In the genomic region with DNA sequence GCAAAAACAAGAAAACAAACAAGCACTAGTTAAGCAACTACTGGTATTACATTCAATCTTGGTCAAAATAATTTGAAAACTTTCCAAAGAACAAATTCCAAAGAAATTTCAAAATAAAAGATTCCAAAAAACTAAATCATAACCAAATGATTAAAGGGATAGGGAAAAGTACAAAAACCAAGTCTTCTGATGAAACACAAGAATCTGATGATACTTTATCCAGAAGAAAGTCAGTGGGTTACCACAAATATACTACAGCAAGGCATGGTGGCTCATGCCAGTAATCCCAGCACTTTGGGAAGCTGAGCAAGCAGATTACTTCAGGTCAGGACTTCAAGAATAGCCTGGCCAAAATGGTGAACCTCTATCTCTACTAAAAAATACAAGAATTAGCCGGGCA, we compare ENCODE assay signal across 23 cellular contexts. TPM values are rescaled to one million over a fixed set of nuclear protein-coding genes. Genes with fewer than 3 reads are reported as not detected.
DNase-seq lines count a peak whose midpoint lies in the region; ATAC-seq and TF ChIP-seq lines count a peak whose summit lies in the region.
"Had no signal": no experiment of that assay in that cellular context is flagged by ENCODE, and none has a peak within 500 bp of the region (broad histone marks: within the 10 kb centered on the region; RNA-seq: fewer than 3 reads in every experiment).

No MANE protein-coding gene starts in this region.

- H3K36me3 Mint-ChIP-seq in dendritic cell treated with granulocyte-macrophage colony-stimulating factor and Interleukin-4, amounts not matched to agents 40 ng/mL and 50 ng/mL, for 4 days (ENCODE audit: low read depth), result peaks cover 99% of the 10 kb centered on the region
- H3K36me3 Mint-ChIP-seq in nephron progenitor cell (ENCODE audit: low read depth) (peaks cover 88% of the 10 kb centered on the region), type B pancreatic cell (peaks cover 32% of the 10 kb centered on the region)
- peaks cover 8 to 86% (median 12%) of the 10 kb centered on the region in 3 donors for H3K36me3 Mint-ChIP-seq in naive thymus-derived CD8-positive, alpha-beta T cell

- no peak overlapping the region for H3K4ac ChIP-seq in trophoblast cell (ENCODE audit: low read depth, low read length)

- H3K18ac ChIP-seq in trophoblast cell (ENCODE audit: low read length), result no peak overlapping the region

- intact Hi-C loops in dendritic cell treated with granulocyte-macrophage colony-stimulating factor and Interleukin-4, amounts not matched to agents 40 ng/mL and 50 ng/mL, for 4 days (cut with micrococcal nuclease), result no loop called here

- H3K23ac ChIP-seq in trophoblast cell (ENCODE audit: low read length), result no peak overlapping the region

- H3K27ac ChIP-seq in trophoblast cell (ENCODE audit: low read depth, low read length), result no peak overlapping the region
- H3K27ac ChIP-seq: SK-N-MC, thyroid gland, WERI-Rb-1 had no signal

- H3K14ac ChIP-seq in trophoblast cell (ENCODE audit: low read length), result no peak overlapping the region

- no peak overlapping the region for H4K91ac ChIP-seq in trophoblast cell (ENCODE audit: low read depth, low read length)

- no peak overlapping the region for H2BK12ac ChIP-seq in trophoblast cell (ENCODE audit: low read length)

- no peak overlapping the region for H2AK5ac ChIP-seq in trophoblast cell (ENCODE audit: low read length)

- H2BK120ac ChIP-seq in trophoblast cell (ENCODE audit: insufficient read depth, low read length, poor library complexity), result no peak overlapping the region

- H3K79me2 ChIP-seq in trophoblast cell (ENCODE audit: control insufficient read depth, insufficient read depth, low read length, poor library complexity), result no peaks in the 10 kb centered on the region

- H3K9ac ChIP-seq in trophoblast cell (ENCODE audit: low read length), result no peak overlapping the region

- peaks cover 24% of the 10 kb centered on the region for H3K4me1 Mint-ChIP-seq in dendritic cell treated with granulocyte-macrophage colony-stimulating factor and Interleukin-4, amounts not matched to agents 40 ng/mL and 50 ng/mL, for 4 days (ENCODE audit: low read depth)
- H3K4me1 Mint-ChIP-seq in nephron progenitor cell (no peaks in the 10 kb centered on the region), type B pancreatic cell (ENCODE audit: unreplicated experiment) (no peaks in the 10 kb centered on the region)
- peaks cover 0 to 6% (median 1%) of the 10 kb centered on the region in 4 donors for H3K4me1 Mint-ChIP-seq in naive thymus-derived CD8-positive, alpha-beta T cell

- H3K79me1 ChIP-seq in trophoblast cell (ENCODE audit: low read length), result no peaks in the 10 kb centered on the region

- peak; percentile 64 for DNase-seq in AG09309 (ENCODE audit: low read depth)
- peak; percentile 27 for DNase-seq in GM04504 (ENCODE audit: low read depth)
- no peak for DNase-seq in nephron progenitor cell
- no peak for DNase-seq in NCI-H510A (lab: John Stamatoyannopoulos, UW)
- no peak for DNase-seq in trophoblast cell
- no peak for DNase-seq in type B pancreatic cell (ENCODE audit: extremely low spot score, unreplicated experiment)
- DNase-seq in naive thymus-derived CD8-positive, alpha-beta T cell, result no peak
- DNase-seq: activated CD4-positive, alpha-beta T cell treated with anti-CD3 and anti-CD28 coated beads, Interleukin-2, amount 50 U/mL, for 4 hours; activated naive CD4-positive, alpha-beta T cell treated with Interleukin-2 at 50 U/mL for 16 hours; anterior cingulate cortex; DND-41; effector memory CD4-positive, alpha-beta T cell; head of caudate nucleus; NCI-H1417 treated with DMSO at 0.1 percent for 48 hours; NCI-H69; occipital lobe; right lobe of liver; RPMI8226; thyroid gland; WERI-Rb-1 had no signal

- no CpG with 5 or more reads among the region's 1 CpG for WGBS in trophoblast cell (ENCODE audit: extremely low coverage, insufficient coverage, insufficient read length)

- H3K36me3 ChIP-seq in trophoblast cell (ENCODE audit: control insufficient read depth in 1 of 2, insufficient read depth in 2 of 2, low read length in 2 of 2), result peaks cover 30 to 37% of the 10 kb centered on the region in 2 experiments

- no peak overlapping the region for H3K4me2 ChIP-seq in trophoblast cell (ENCODE audit: low read length)

- no peak overlapping the region for H3K4me3 Mint-ChIP-seq in dendritic cell treated with granulocyte-macrophage colony-stimulating factor and Interleukin-4, amounts not matched to agents 40 ng/mL and 50 ng/mL, for 4 days
- no peak overlapping the region for H3K4me3 Mint-ChIP-seq in nephron progenitor cell
- H3K4me3 Mint-ChIP-seq in type B pancreatic cell, result no peak overlapping the region
- no peak overlapping the region for H3K4me3 Mint-ChIP-seq in naive thymus-derived CD8-positive, alpha-beta T cell

- no peak overlapping the region for H4K8ac ChIP-seq in trophoblast cell (ENCODE audit: low read depth, low read length)

- ATAC-seq in naive thymus-derived CD8-positive, alpha-beta T cell, result no peak
- ATAC-seq: HepG2 had no signal

- H3K4me3 ChIP-seq in AG09309 (ENCODE audit: control insufficient read depth, low read depth, low read length) (no peak overlapping the region), trophoblast cell (ENCODE audit: low read depth, low read length) (no peak overlapping the region)
- H3K4me3 ChIP-seq: right lobe of liver, SK-N-MC, thyroid gland had no signal

- H3K27me3 ChIP-seq in trophoblast cell (ENCODE audit: insufficient read depth, low read length), result no peaks in the 10 kb centered on the region
- H3K27me3 ChIP-seq: right lobe of liver, thyroid gland had no signal

- no peak overlapping the region for H4K12ac ChIP-seq in trophoblast cell (ENCODE audit: low read depth, low read length)

- H3K9me3 Mint-ChIP-seq in dendritic cell treated with granulocyte-macrophage colony-stimulating factor and Interleukin-4, amounts not matched to agents 40 ng/mL and 50 ng/mL, for 4 days, result no peaks in the 10 kb centered on the region
- H3K9me3 Mint-ChIP-seq in nephron progenitor cell, result no peaks in the 10 kb centered on the region
- H3K9me3 Mint-ChIP-seq in type B pancreatic cell, result no peaks in the 10 kb centered on the region
- H3K9me3 Mint-ChIP-seq in naive thymus-derived CD8-positive, alpha-beta T cell, result no peaks in the 10 kb centered on the region

- H3K27ac Mint-ChIP-seq in dendritic cell treated with granulocyte-macrophage colony-stimulating factor and Interleukin-4, amounts not matched to agents 40 ng/mL and 50 ng/mL, for 4 days, result peak overlapping the region; percentile 41
- H3K27ac Mint-ChIP-seq in nephron progenitor cell, result peak overlapping the region; percentile 71
- H3K27ac Mint-ChIP-seq in type B pancreatic cell, result no peak overlapping the region
- peak overlapping the region in 3 of 10 donors; percentile 7 to 43 (median 22) for H3K27ac Mint-ChIP-seq in naive thymus-derived CD8-positive, alpha-beta T cell

- no peaks in the 10 kb centered on the region for H3K27me3 Mint-ChIP-seq in dendritic cell treated with granulocyte-macrophage colony-stimulating factor and Interleukin-4, amounts not matched to agents 40 ng/mL and 50 ng/mL, for 4 days
- no peaks in the 10 kb centered on the region for H3K27me3 Mint-ChIP-seq in nephron progenitor cell (ENCODE audit: low read depth, poor library complexity)
- no peaks in the 10 kb centered on the region for H3K27me3 Mint-ChIP-seq in type B pancreatic cell
- H3K27me3 Mint-ChIP-seq in naive thymus-derived CD8-positive, alpha-beta T cell, result no peaks in the 10 kb centered on the region

- no peaks in the 10 kb centered on the region for H3K9me3 ChIP-seq in trophoblast cell (ENCODE audit: insufficient read depth, low read depth, low read length)
- H3K9me3 ChIP-seq: right lobe of liver, thyroid gland had no signal

- TF ChIP-seq CTCF in AG09309 (IDR thresholded peaks at IDR 0.05; ENCODE audit: control insufficient read depth, insufficient read depth, low read depth, low read length, missing control alignments), result no peak
- TF ChIP-seq CTCF in nephron progenitor cell (IDR thresholded peaks at IDR 0.05), result no peak
- no peak for TF ChIP-seq CTCF in type B pancreatic cell (conservative IDR thresholded peaks at IDR 0.05)

- H3K4me1 ChIP-seq in trophoblast cell (ENCODE audit: control insufficient read depth in 1 of 2, insufficient read depth in 2 of 2, low read length in 2 of 2), result no peaks in the 10 kb centered on the region
- H3K4me1 ChIP-seq: thyroid gland had no signal

- no peak overlapping the region for H2AFZ ChIP-seq in trophoblast cell (ENCODE audit: insufficient read depth, low read length, poor library complexity)

- POLR2A ChIA-PET in naive thymus-derived CD8-positive, alpha-beta T cell (lab: Charles Lee), result no interaction called here

- H2BK5ac ChIP-seq in trophoblast cell (ENCODE audit: low read depth, low read length, poor library complexity), result no peak overlapping the region

RNA-seq across cellular contexts. Expression of gene NUP98, which starts 59.1 kb away (rescaled TPM):
- 75.8 and 77.4 TPM in 2 replicates for polyA plus RNA-seq in trophoblast cell (2013)
- 74.6 and 77.4 TPM in 2 replicates for total RNA-seq in type B pancreatic cell (ENCODE audit: low replicate concordance)
- total RNA-seq in naive thymus-derived CD8-positive, alpha-beta T cell, result 100 to 1,000 TPM; 106 to 126 TPM
- polyA plus RNA-seq in naive thymus-derived CD8-positive, alpha-beta T cell, result 10 to 100 TPM; 31.8 to 50.9 (median 44.9) TPM

Comparison
In these comparisons a context has a peak if more than half of its experiments do, and no peak if none do; other contexts are left out.
1. DNase-seq: peak in AG09309 (single experiment) and GM04504 (single experiment); none in nephron progenitor cell (single experiment), NCI-H510A (single experiment), trophoblast cell (0 of 2), type B pancreatic cell (single experiment) and naive thymus-derived CD8-positive, alpha-beta T cell (0 of 10).